In the genomic region with DNA sequence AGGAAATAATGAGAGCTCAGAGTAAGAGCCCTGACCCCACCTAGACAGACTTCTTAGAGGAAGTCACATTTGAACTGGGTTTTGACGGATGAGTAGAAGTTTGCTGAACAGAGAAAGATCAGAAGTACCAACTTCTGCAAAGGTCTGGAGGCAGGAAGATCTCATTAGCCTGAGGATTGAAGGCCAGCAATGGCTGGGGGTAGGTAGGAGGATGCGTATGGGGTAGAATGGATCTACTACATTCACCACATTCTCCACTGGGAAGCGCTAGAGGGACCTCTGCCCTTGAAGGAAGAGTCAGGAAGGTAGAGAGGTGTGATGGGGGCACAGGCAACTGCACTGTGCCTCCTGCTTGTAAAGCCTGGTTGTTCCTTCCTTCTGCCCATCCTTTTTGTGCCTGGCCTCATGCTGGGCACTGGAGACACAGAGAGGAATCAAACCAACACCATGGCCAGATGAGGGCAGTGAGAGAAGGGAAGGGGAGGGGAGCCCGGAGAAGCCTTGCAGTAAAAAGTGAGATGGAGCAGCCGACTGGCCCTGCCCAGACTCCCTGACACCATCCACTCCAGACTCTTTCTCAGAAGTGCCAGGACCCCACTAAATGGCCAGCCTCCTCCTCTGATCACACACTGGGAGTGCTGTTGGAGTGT, we compare ENCODE assay signal across 1 cellular context.
TF ChIP-seq lines count a peak whose summit lies in the region.

No MANE protein-coding gene starts in this region.

TF ChIP-seq in HCT116, 20 proteins besides CTCF, POLR2A, EP300 and RAD21:
- TF ChIP-seq POLR2AphosphoS5 (IDR thresholded peaks at IDR 0.05; ENCODE audit: low read depth, low read length): no peak
- no peak for TF ChIP-seq SIN3A (IDR thresholded peaks at IDR 0.05; ENCODE audit: low read depth)
- no peak for TF ChIP-seq SP1 (IDR thresholded peaks at IDR 0.05; ENCODE audit: low read depth)
- TF ChIP-seq EGR1 (IDR thresholded peaks at IDR 0.05; ENCODE audit: low read depth): no peak
- TF ChIP-seq, protein P1, sequence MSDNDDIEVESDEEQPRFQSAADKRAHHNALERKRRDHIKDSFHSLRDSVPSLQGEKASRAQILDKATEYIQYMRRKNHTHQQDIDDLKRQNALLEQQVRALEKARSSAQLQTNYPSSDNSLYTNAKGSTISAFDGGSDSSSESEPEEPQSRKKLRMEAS (IDR thresholded peaks at IDR 0.05): no peak
- no peak for TF ChIP-seq ZNF274 (IDR thresholded peaks at IDR 0.05; ENCODE audit: low read depth, low read length)
- no peak for TF ChIP-seq FOSL1 (IDR thresholded peaks at IDR 0.05; ENCODE audit: low read depth)
- no peak for TF ChIP-seq JUND (IDR thresholded peaks at IDR 0.05)
- TF ChIP-seq EZH2phosphoT487 (IDR thresholded peaks at IDR 0.05; ENCODE audit: borderline replicate concordance): no peak
- TF ChIP-seq, protein P2, sequence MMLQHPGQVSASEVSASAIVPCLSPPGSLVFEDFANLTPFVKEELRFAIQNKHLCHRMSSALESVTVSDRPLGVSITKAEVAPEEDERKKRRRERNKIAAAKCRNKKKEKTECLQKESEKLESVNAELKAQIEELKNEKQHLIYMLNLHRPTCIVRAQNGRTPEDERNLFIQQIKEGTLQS (IDR thresholded peaks at IDR 0.05): no peak
- TF ChIP-seq TCF7L2 (IDR thresholded peaks at IDR 0.05; ENCODE audit: borderline replicate concordance, extremely low read depth, insufficient read depth, insufficient read length): no peak
- TF ChIP-seq, protein P3, sequence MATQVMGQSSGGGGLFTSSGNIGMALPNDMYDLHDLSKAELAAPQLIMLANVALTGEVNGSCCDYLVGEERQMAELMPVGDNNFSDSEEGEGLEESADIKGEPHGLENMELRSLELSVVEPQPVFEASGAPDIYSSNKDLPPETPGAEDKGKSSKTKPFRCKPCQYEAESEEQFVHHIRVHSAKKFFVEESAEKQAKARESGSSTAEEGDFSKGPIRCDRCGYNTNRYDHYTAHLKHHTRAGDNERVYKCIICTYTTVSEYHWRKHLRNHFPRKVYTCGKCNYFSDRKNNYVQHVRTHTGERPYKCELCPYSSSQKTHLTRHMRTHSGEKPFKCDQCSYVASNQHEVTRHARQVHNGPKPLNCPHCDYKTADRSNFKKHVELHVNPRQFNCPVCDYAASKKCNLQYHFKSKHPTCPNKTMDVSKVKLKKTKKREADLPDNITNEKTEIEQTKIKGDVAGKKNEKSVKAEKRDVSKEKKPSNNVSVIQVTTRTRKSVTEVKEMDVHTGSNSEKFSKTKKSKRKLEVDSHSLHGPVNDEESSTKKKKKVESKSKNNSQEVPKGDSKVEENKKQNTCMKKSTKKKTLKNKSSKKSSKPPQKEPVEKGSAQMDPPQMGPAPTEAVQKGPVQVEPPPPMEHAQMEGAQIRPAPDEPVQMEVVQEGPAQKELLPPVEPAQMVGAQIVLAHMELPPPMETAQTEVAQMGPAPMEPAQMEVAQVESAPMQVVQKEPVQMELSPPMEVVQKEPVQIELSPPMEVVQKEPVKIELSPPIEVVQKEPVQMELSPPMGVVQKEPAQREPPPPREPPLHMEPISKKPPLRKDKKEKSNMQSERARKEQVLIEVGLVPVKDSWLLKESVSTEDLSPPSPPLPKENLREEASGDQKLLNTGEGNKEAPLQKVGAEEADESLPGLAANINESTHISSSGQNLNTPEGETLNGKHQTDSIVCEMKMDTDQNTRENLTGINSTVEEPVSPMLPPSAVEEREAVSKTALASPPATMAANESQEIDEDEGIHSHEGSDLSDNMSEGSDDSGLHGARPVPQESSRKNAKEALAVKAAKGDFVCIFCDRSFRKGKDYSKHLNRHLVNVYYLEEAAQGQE (IDR thresholded peaks at IDR 0.05; ENCODE audit: low read depth): no peak
- no peak for TF ChIP-seq SRF (IDR thresholded peaks at IDR 0.05; ENCODE audit: low read depth)
- no peak for TF ChIP-seq EZH2 (IDR thresholded peaks at IDR 0.05)
